Comparison of ENCODE assay signal across 28 cellular contexts in the genomic region with DNA sequence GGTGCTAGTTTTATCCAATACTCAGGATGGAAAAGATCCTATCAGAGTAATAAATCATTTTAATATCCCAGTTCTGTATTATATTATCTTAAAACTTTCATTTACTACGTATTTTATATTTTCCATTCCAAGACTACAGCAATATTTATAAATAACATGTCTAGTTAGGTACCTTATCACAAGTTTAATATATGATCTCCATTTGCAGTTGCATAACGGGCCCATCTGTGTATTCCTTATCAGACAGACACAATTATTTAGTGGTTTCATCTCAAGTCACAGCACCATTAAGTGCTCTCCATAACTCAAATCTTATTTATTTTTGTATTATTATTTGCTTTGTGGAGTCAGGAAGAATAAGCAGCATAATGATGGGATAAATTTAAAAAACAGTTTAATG.
"Had no signal": no experiment of that assay in that cellular context is flagged by ENCODE, and none has a peak within 500 bp of the region (broad histone marks: within the 10 kb centered on the region; RNA-seq: fewer than 3 reads in every experiment).

No MANE protein-coding gene starts in this region.

- H3K27me3 Mint-ChIP-seq: progenitor cell of endocrine pancreas; stimulated activated naive B cell treated with anti-CD40 and anti-IgM and Interleukin-4, amounts not matched to agents 10 μg/mL and 1 μg/mL and 100 μg/mL, for 72 hours; stimulated activated naive CD8-positive, alpha-beta T cell treated with anti-CD3 and anti-CD28 coated beads, Interleukin-15, Interleukin-2, amounts not matched to agents 100 ng/mL and 50 ng/mL, for 24 hours had no signal

- H3K4me3 ChIP-seq: neural progenitor cell, ovary, psoas muscle, right lobe of liver, sigmoid colon, stomach, thoracic aorta, thyroid gland, tibial nerve, upper lobe of left lung, vagina had no signal

- H3K4me1 ChIP-seq: neural progenitor cell, parathyroid adenoma, psoas muscle, right lobe of liver, sigmoid colon, stomach, thyroid gland, tibial nerve, upper lobe of left lung, vagina had no signal

- H3K9me3 ChIP-seq: ovary, right lobe of liver, sigmoid colon, thoracic aorta, thyroid gland, vagina had no signal

- H3K27ac Mint-ChIP-seq: nephron; neural progenitor cell; progenitor cell of endocrine pancreas; stimulated activated effector memory CD8-positive, alpha-beta T cell treated with anti-CD3 and anti-CD28 coated beads, Interleukin-12 subunit alpha, Interleukin-12 subunit beta, amount 100 ng/mL, for 72 hours; stimulated activated naive B cell treated with anti-CD40 and anti-IgM and Interleukin-4, amounts not matched to agents 10 μg/mL and 1 μg/mL and 100 μg/mL, for 72 hours; stimulated activated naive CD8-positive, alpha-beta T cell treated with anti-CD3 and anti-CD28 coated beads, Interleukin-15, Interleukin-2, amounts not matched to agents 100 ng/mL and 50 ng/mL, for 24 hours had no signal

- H3K4me1 Mint-ChIP-seq: nephron; neural progenitor cell; stimulated activated effector memory CD8-positive, alpha-beta T cell treated with anti-CD3 and anti-CD28 coated beads, Interleukin-12 subunit alpha, Interleukin-12 subunit beta, amount 100 ng/mL, for 72 hours; stimulated activated naive B cell treated with anti-CD40 and anti-IgM and Interleukin-4, amounts not matched to agents 10 μg/mL and 1 μg/mL and 100 μg/mL, for 72 hours had no signal

- H3K27me3 ChIP-seq: neural progenitor cell, ovary, right lobe of liver, sigmoid colon, stomach, thyroid gland, tibial nerve, upper lobe of left lung, vagina had no signal

- DNase-seq: occipital lobe; ovary; posterior cingulate gyrus; psoas muscle; right cardiac atrium; right lobe of liver; sigmoid colon; small intestine; stimulated activated CD4-positive, alpha-beta T cell treated with anti-CD3 and anti-CD28 coated beads, Interleukin-15, amount 100 ng/mL, for 24 hours; stimulated activated CD4-positive, alpha-beta T cell treated with anti-CD3 and anti-CD28 coated beads, Interleukin-2, amount 100 ng/mL, for 24 hours; stimulated activated CD4-positive, alpha-beta T cell treated with anti-CD3 and anti-CD28 coated beads, Interleukin-2, amount 100 ng/mL, for 48 hours; stimulated activated CD4-positive, alpha-beta T cell treated with anti-CD3 and anti-CD28 coated beads, Interleukin-4, amount 100 ng/mL, for 24 hours; stimulated activated naive B cell treated with anti-CD40 and anti-IgM and Interleukin-4, amounts not matched to agents 10 μg/mL and 1 μg/mL and 100 μg/mL, for 72 hours; stimulated activated naive CD4-positive, alpha-beta T cell treated with Interleukin-2 at 50 U/mL for 16 hours; stomach; thyroid gland; trophoblast cell; upper lobe of left lung had no signal

- H3K36me3 Mint-ChIP-seq: neural progenitor cell; stimulated activated effector memory CD8-positive, alpha-beta T cell treated with anti-CD3 and anti-CD28 coated beads, Interleukin-12 subunit alpha, Interleukin-12 subunit beta, amount 100 ng/mL, for 72 hours had no signal

- ATAC-seq: psoas muscle; right cardiac atrium; right lobe of liver; stimulated activated effector memory CD8-positive, alpha-beta T cell treated with anti-CD3 and anti-CD28 coated beads, Interleukin-12 subunit alpha, Interleukin-12 subunit beta, amount 100 ng/mL, for 72 hours; stimulated activated naive B cell treated with anti-CD40 and anti-IgM and Interleukin-4, amounts not matched to agents 10 μg/mL and 1 μg/mL and 100 μg/mL, for 72 hours had no signal

- H3K36me3 ChIP-seq: neural progenitor cell, ovary, right lobe of liver, sigmoid colon, stomach, thoracic aorta, thyroid gland, tibial nerve, upper lobe of left lung, vagina had no signal

- FAIRE-seq: small intestine, urothelium cell line had no signal

- H3K4me3 Mint-ChIP-seq: nephron; neural progenitor cell; stimulated activated effector memory CD8-positive, alpha-beta T cell treated with anti-CD3 and anti-CD28 coated beads, Interleukin-12 subunit alpha, Interleukin-12 subunit beta, amount 100 ng/mL, for 72 hours; stimulated activated naive B cell treated with anti-CD40 and anti-IgM and Interleukin-4, amounts not matched to agents 10 μg/mL and 1 μg/mL and 100 μg/mL, for 72 hours; stimulated activated naive CD8-positive, alpha-beta T cell treated with anti-CD3 and anti-CD28 coated beads, Interleukin-15, Interleukin-2, amounts not matched to agents 100 ng/mL and 50 ng/mL, for 24 hours had no signal

- H3K27ac ChIP-seq: neural progenitor cell, ovary, parathyroid adenoma, psoas muscle, right lobe of liver, sigmoid colon, stomach, thoracic aorta, thyroid gland, tibial nerve, upper lobe of left lung, vagina had no signal

- H3K9me3 Mint-ChIP-seq: stimulated activated naive CD8-positive, alpha-beta T cell treated with anti-CD3 and anti-CD28 coated beads, Interleukin-15, Interleukin-2, amounts not matched to agents 100 ng/mL and 50 ng/mL, for 24 hours had no signal
